1 cellular context compared by ENCODE assay signal in the genomic region with DNA sequence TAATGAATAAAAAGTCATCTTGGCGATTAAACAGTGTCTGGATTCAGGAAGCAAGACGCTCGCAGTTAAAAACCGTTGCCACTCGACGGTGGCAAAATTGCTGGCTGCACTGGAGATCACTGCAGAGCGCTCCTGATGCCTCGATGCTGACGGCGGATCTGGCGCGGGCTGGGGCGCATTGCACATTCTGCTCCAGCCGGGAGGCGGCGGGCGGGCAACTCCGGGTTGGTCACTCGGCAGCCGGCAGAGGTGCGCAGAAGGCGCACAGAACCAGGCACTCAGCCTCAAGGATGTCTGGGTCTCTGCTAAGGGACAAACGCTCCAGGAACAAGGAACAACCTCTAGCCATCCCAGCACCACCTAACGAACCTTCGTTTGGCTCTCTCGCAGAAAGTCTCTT.
TF ChIP-seq lines count a peak whose summit lies in the region.

No MANE protein-coding gene starts in this region.

TF ChIP-seq in WTC11, 78 proteins besides CTCF, POLR2A, EP300 and RAD21 (continued from another document):
- TF ChIP-seq ZNF219 (CRISPR knock-in tag; IDR thresholded peaks at IDR 0.05; ENCODE audit: borderline replicate concordance) (no peak), JUN (CRISPR knock-in tag; IDR thresholded peaks at IDR 0.05) (no peak), OVOL2 (CRISPR knock-in tag; IDR thresholded peaks at IDR 0.05; ENCODE audit: borderline replicate concordance) (no peak), MXD4 (CRISPR knock-in tag; IDR thresholded peaks at IDR 0.05; ENCODE audit: borderline replicate concordance) (no peak), ETV6 (CRISPR knock-in tag; IDR thresholded peaks at IDR 0.05) (no peak)
- TF ChIP-seq, protein P1, sequence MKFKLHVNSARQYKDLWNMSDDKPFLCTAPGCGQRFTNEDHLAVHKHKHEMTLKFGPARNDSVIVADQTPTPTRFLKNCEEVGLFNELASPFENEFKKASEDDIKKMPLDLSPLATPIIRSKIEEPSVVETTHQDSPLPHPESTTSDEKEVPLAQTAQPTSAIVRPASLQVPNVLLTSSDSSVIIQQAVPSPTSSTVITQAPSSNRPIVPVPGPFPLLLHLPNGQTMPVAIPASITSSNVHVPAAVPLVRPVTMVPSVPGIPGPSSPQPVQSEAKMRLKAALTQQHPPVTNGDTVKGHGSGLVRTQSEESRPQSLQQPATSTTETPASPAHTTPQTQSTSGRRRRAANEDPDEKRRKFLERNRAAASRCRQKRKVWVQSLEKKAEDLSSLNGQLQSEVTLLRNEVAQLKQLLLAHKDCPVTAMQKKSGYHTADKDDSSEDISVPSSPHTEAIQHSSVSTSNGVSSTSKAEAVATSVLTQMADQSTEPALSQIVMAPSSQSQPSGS (CRISPR knock-in tag; IDR thresholded peaks at IDR 0.05; ENCODE audit: borderline replicate concordance, low read depth): no peak
- TF ChIP-seq, protein P2, sequence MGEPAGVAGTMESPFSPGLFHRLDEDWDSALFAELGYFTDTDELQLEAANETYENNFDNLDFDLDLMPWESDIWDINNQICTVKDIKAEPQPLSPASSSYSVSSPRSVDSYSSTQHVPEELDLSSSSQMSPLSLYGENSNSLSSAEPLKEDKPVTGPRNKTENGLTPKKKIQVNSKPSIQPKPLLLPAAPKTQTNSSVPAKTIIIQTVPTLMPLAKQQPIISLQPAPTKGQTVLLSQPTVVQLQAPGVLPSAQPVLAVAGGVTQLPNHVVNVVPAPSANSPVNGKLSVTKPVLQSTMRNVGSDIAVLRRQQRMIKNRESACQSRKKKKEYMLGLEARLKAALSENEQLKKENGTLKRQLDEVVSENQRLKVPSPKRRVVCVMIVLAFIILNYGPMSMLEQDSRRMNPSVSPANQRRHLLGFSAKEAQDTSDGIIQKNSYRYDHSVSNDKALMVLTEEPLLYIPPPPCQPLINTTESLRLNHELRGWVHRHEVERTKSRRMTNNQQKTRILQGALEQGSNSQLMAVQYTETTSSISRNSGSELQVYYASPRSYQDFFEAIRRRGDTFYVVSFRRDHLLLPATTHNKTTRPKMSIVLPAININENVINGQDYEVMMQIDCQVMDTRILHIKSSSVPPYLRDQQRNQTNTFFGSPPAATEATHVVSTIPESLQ (CRISPR knock-in tag; IDR thresholded peaks at IDR 0.05): no peak
- TF ChIP-seq, protein P3, sequence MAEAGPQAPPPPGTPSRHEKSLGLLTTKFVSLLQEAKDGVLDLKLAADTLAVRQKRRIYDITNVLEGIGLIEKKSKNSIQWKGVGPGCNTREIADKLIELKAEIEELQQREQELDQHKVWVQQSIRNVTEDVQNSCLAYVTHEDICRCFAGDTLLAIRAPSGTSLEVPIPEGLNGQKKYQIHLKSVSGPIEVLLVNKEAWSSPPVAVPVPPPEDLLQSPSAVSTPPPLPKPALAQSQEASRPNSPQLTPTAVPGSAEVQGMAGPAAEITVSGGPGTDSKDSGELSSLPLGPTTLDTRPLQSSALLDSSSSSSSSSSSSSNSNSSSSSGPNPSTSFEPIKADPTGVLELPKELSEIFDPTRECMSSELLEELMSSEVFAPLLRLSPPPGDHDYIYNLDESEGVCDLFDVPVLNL (CRISPR knock-in tag; IDR thresholded peaks at IDR 0.05; ENCODE audit: borderline replicate concordance, low read depth): no peak
